1 cellular context compared by ENCODE assay signal in the genomic region with DNA sequence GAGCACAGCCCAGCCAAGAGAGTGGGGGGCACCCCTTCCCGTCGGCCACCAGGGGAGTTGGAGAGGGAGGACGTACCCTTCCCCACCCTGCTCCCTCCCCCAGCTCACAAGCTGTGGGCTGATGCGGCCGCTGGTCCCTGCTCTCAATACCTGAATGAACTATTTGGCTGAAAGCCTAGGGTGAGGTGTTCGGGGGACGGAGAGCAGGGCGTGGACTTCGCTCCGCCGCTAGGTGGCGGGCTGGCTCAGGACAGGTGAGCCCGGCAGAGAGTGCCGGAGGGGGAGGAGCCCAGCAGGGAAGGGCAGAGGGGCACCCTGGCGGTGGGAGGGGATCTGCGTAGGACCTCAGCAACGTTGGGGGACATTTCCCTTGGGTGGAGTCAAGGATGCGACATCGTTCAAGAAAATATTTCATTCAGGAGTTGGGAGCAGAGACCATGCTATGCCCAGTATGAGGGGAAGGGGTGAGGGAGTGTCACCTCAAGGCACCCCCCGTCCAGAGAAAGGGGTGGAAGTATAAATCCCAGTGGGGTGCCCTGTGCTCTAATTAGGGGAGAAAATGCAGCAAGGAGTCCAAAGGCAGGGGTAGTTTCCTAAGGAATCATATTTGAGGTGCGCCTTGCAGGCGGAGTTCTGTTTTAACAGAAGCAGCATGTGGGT.
A peak's percentile ranks its signal among the peaks of the same experiment; 100 is the strongest.
TF ChIP-seq lines count a peak whose summit lies in the region.

No MANE protein-coding gene starts in this region.

TF ChIP-seq in HepG2, 621 proteins besides CTCF, POLR2A, EP300 and RAD21 (continued from another document and continues in another):
- TF ChIP-seq, protein P1, sequence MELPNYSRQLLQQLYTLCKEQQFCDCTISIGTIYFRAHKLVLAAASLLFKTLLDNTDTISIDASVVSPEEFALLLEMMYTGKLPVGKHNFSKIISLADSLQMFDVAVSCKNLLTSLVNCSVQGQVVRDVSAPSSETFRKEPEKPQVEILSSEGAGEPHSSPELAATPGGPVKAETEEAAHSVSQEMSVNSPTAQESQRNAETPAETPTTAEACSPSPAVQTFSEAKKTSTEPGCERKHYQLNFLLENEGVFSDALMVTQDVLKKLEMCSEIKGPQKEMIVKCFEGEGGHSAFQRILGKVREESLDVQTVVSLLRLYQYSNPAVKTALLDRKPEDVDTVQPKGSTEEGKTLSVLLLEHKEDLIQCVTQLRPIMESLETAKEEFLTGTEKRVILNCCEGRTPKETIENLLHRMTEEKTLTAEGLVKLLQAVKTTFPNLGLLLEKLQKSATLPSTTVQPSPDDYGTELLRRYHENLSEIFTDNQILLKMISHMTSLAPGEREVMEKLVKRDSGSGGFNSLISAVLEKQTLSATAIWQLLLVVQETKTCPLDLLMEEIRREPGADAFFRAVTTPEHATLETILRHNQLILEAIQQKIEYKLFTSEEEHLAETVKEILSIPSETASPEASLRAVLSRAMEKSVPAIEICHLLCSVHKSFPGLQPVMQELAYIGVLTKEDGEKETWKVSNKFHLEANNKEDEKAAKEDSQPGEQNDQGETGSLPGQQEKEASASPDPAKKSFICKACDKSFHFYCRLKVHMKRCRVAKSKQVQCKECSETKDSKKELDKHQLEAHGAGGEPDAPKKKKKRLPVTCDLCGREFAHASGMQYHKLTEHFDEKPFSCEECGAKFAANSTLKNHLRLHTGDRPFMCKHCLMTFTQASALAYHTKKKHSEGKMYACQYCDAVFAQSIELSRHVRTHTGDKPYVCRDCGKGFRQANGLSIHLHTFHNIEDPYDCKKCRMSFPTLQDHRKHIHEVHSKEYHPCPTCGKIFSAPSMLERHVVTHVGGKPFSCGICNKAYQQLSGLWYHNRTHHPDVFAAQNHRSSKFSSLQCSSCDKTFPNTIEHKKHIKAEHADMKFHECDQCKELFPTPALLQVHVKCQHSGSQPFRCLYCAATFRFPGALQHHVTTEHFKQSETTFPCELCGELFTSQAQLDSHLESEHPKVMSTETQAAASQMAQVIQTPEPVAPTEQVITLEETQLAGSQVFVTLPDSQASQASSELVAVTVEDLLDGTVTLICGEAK (IDR thresholded peaks at IDR 0.05) = no peak
- TF ChIP-seq, protein P1 (CRISPR knock-in tag; IDR thresholded peaks at IDR 0.05) = no peak
- TF ChIP-seq TSC22D2 (CRISPR knock-in tag; IDR thresholded peaks at IDR 0.05; ENCODE audit: borderline replicate concordance) = peak; percentile 58; the same call in 1 of the 2 replicates
- TF ChIP-seq TGIF2 (CRISPR knock-in tag; IDR thresholded peaks at IDR 0.05) = 0 out of 2 replicates have a peak, but pooled peaks have one; percentile 46
- peak; percentile 62; the same call in 1 of the 2 replicates for TF ChIP-seq ZNF788 (CRISPR knock-in tag; IDR thresholded peaks at IDR 0.05; ENCODE audit: borderline replicate concordance)
- TF ChIP-seq ELF3 (CRISPR knock-in tag; IDR thresholded peaks at IDR 0.05) = 0 out of 2 replicates have a peak, but pooled peaks have one; percentile 22
- peak; percentile 87 for TF ChIP-seq ZNF263 (CRISPR knock-in tag; IDR thresholded peaks at IDR 0.05)
- TF ChIP-seq MYC (CRISPR knock-in tag; IDR thresholded peaks at IDR 0.05; ENCODE audit: borderline replicate concordance) = peak; percentile 53; the same call in 1 of the 2 replicates
- TF ChIP-seq MED1 (CRISPR knock-in tag; IDR thresholded peaks at IDR 0.05) = peak; percentile 50
- TF ChIP-seq REPIN1 (CRISPR knock-in tag; IDR thresholded peaks at IDR 0.05; ENCODE audit: borderline replicate concordance, low read depth) = 0 out of 2 replicates have a peak, but pooled peaks have one; percentile 66
- peak; percentile 45; the same call in 1 of the 2 replicates for TF ChIP-seq SMC3 (IDR thresholded peaks at IDR 0.05; ENCODE audit: low read length)
- TF ChIP-seq ZSCAN9 (CRISPR knock-in tag; IDR thresholded peaks at IDR 0.05; ENCODE audit: borderline replicate concordance) = 0 out of 2 replicates have a peak, but pooled peaks have one; percentile 52
- peak; percentile 70; the same call in 1 of the 2 replicates for TF ChIP-seq ZNF572 (CRISPR knock-in tag; IDR thresholded peaks at IDR 0.05)
- TF ChIP-seq ZNF839 (CRISPR knock-in tag; IDR thresholded peaks at IDR 0.05; ENCODE audit: borderline replicate concordance) = no peak
- TF ChIP-seq FOSL2 (CRISPR knock-in tag; IDR thresholded peaks at IDR 0.05) = peak; percentile 42
- no peak for TF ChIP-seq ZNF550 (CRISPR knock-in tag; IDR thresholded peaks at IDR 0.05; ENCODE audit: borderline replicate concordance)
- TF ChIP-seq, protein P2, sequence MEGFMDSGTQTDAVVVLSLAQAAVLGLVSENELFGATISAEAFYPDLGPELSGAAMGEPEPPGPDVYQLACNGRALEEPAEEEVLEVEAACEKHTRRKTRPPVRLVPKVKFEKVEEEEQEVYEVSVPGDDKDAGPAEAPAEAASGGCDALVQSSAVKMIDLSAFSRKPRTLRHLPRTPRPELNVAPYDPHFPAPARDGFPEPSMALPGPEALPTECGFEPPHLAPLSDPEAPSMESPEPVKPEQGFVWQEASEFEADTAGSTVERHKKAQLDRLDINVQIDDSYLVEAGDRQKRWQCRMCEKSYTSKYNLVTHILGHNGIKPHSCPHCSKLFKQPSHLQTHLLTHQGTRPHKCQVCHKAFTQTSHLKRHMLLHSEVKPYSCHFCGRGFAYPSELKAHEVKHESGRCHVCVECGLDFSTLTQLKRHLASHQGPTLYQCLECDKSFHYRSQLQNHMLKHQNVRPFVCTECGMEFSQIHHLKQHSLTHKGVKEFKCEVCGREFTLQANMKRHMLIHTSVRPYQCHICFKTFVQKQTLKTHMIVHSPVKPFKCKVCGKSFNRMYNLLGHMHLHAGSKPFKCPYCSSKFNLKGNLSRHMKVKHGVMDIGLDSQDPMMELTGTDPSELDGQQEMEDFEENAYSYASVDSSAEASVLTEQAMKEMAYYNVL (CRISPR knock-in tag; IDR thresholded peaks at IDR 0.05; ENCODE audit: borderline replicate concordance) = peak; percentile 49; the same call in 1 of the 2 replicates
- TF ChIP-seq ARNT (IDR thresholded peaks at IDR 0.05) = no peak
- TF ChIP-seq RXRB (CRISPR knock-in tag; IDR thresholded peaks at IDR 0.05; ENCODE audit: borderline replicate concordance) = peak; percentile 69
- peak; percentile 63 for TF ChIP-seq ZNF792 (CRISPR knock-in tag; IDR thresholded peaks at IDR 0.05)
- peak; percentile 42; the same call in 1 of the 2 replicates for TF ChIP-seq HIVEP1 (CRISPR knock-in tag; IDR thresholded peaks at IDR 0.05)
- TF ChIP-seq, protein P3, sequence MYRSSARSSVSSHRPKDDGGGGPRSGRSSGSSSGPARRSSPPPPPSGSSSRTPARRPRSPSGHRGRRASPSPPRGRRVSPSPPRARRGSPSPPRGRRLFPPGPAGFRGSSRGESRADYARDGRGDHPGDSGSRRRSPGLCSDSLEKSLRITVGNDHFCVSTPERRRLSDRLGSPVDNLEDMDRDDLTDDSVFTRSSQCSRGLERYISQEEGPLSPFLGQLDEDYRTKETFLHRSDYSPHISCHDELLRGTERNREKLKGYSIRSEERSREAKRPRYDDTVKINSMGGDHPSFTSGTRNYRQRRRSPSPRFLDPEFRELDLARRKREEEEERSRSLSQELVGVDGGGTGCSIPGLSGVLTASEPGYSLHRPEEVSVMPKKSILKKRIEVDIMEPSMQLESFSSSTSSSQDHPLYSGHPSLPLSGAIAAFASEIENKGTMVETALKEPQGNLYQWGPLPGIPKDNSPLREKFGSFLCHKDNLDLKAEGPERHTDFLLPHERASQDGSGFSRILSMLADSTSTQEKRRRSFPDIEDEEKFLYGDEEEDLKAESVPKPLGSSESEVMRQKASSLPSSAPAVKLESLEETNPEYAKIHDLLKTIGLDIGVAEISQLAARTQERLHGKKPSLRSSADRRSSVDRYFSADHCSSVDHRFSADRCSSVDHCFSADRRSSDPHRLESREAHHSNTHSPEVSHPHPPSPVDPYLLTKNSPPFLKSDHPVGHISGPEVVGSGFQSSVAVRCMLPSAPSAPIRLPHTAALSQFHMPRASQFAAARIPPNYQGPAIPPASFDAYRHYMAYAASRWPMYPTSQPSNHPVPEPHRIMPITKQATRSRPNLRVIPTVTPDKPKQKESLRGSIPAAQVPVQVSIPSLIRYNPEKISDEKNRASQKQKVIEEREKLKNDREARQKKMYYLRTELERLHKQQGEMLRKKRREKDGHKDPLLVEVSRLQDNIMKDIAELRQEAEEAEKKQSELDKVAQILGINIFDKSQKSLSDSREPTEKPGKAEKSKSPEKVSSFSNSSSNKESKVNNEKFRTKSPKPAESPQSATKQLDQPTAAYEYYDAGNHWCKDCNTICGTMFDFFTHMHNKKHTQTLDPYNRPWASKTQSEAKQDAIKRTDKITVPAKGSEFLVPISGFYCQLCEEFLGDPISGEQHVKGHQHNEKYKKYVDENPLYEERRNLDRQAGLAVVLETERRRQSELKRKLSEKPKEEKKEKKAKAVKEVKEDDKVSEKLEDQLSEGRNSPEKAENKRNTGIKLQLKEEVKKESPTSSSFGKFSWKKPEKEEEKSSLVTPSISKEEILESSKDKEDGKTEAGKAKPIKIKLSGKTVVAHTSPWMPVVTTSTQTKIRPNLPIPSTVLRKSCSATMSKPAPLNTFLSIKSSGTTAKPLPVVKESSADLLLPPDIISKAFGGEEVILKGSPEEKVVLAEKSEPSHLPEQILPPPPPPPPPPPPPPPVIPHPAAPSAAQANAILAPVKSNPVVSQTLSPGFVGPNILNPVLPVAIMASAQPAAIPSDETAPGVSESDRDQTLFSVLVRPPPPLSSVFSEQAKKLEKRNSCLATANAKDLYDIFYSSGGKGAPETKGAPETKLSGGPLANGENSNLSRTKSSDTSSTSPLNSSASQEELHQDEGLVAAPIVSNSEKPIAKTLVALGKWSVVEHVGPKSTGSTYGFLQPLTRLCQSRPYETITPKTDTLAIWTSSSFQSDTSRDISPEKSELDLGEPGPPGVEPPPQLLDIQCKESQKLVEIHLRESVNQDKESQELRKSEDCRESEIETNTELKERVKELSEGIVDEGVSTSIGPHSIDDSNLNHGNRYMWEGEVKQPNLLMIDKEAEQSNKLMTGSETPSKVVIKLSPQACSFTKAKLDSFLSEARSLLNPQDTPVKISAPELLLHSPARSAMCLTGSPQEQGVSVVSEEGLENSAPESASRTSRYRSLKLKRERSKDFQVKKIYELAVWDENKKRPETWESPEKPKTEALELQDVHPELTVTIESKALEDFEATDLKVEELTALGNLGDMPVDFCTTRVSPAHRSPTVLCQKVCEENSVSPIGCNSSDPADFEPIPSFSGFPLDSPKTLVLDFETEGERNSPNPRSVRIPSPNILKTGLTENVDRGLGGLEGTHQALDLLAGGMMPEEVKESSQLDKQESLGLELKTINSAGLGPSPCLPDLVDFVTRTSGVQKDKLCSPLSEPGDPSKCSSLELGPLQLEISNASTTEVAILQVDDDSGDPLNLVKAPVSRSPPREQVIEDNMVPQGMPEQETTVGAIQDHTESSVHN (CRISPR knock-in tag; IDR thresholded peaks at IDR 0.05) = 0 out of 2 replicates have a peak, but pooled peaks have one; percentile 28
- TF ChIP-seq TBX2 (CRISPR knock-in tag; IDR thresholded peaks at IDR 0.05; ENCODE audit: borderline replicate concordance) = peak; percentile 30; the same call in 1 of the 2 replicates
- TF ChIP-seq, protein P4, sequence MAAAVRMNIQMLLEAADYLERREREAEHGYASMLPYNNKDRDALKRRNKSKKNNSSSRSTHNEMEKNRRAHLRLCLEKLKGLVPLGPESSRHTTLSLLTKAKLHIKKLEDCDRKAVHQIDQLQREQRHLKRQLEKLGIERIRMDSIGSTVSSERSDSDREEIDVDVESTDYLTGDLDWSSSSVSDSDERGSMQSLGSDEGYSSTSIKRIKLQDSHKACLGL (CRISPR knock-in tag; IDR thresholded peaks at IDR 0.05) = peak; percentile 39; the same call in 1 of the 2 replicates
- TF ChIP-seq, protein P5, sequence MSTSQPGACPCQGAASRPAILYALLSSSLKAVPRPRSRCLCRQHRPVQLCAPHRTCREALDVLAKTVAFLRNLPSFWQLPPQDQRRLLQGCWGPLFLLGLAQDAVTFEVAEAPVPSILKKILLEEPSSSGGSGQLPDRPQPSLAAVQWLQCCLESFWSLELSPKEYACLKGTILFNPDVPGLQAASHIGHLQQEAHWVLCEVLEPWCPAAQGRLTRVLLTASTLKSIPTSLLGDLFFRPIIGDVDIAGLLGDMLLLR (CRISPR knock-in tag; IDR thresholded peaks at IDR 0.05) = peak; percentile 29; the same call in 1 of the 2 replicates
- TF ChIP-seq WIZ (CRISPR knock-in tag; IDR thresholded peaks at IDR 0.05) = peak; percentile 41; the same call in 1 of the 2 replicates
- TF ChIP-seq RFXANK (CRISPR knock-in tag; IDR thresholded peaks at IDR 0.05) = 0 out of 2 replicates have a peak, but pooled peaks have one; percentile 35
- no peak for TF ChIP-seq TCF12 (IDR thresholded peaks at IDR 0.05)
- no peak for TF ChIP-seq TCF12 (CRISPR knock-in tag; IDR thresholded peaks at IDR 0.05)
- peak; percentile 84; the same call in 1 of the 2 replicates for TF ChIP-seq IRF2 (CRISPR knock-in tag; IDR thresholded peaks at IDR 0.05)
- TF ChIP-seq, protein P6, sequence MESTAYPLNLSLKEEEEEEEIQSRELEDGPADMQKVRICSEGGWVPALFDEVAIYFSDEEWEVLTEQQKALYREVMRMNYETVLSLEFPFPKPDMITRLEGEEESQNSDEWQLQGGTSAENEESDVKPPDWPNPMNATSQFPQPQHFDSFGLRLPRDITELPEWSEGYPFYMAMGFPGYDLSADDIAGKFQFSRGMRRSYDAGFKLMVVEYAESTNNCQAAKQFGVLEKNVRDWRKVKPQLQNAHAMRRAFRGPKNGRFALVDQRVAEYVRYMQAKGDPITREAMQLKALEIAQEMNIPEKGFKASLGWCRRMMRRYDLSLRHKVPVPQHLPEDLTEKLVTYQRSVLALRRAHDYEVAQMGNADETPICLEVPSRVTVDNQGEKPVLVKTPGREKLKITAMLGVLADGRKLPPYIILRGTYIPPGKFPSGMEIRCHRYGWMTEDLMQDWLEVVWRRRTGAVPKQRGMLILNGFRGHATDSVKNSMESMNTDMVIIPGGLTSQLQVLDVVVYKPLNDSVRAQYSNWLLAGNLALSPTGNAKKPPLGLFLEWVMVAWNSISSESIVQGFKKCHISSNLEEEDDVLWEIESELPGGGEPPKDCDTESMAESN (CRISPR knock-in tag; conservative IDR thresholded peaks at IDR 0.05) = peak; percentile 49; the same call in 1 of the 2 replicates
- peak; percentile 37; the same call in 1 of the 2 replicates for TF ChIP-seq KAT8 (CRISPR knock-in tag; IDR thresholded peaks at IDR 0.05)
